10 cellular contexts compared by ENCODE assay signal in the genomic region with DNA sequence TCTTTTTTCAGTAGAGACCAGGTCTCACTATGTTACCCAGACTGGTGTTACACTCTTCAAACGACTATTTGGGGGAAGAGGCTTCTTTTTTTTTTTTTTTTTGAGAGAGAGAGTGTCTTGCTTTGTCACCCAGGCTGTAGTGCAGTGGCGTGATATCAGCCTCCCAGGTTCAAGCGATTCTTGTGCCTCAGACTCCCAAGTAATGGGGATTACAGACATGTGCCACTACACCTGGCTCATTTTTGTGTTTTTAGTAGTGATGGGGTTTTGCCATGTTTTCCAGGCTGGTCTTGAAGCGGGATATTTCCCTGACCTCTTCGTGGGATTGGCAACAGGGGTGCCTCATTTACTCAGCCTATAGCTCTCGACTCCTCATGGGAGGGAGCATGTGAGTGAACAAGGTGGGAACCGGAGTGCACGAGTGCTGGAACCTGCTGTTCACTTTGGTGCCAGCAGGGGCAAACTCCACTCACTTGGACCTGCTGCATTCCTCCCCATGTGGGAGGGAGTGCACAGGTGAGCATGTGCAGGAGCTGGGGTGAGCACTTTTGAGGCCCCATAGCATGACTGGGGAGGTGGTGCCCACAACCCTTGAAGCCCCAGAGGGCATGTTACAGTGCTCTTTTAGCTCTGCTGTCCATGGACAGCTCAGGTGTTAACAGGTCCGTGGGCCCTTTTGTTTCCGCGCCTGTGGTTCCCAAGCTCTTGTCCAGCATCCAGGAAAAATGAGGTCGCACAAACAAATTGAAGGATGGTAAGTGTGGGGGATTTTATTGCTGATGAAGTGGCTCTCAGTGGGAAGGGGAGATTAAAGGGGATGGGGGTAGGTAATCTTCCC.
DNase-seq lines count a peak whose midpoint lies in the region; ATAC-seq and TF ChIP-seq lines count a peak whose summit lies in the region.
"Had no signal": no experiment of that assay in that cellular context is flagged by ENCODE, and none has a peak within 500 bp of the region (broad histone marks: within the 10 kb centered on the region; RNA-seq: fewer than 3 reads in every experiment).

No MANE protein-coding gene starts in this region.

- H3K27me3 ChIP-seq in BJ (ENCODE audit: control insufficient read depth, insufficient read depth, low read length) (no peaks in the 10 kb centered on the region), ascending aorta (no peaks in the 10 kb centered on the region), right lobe of liver (no peaks in the 10 kb centered on the region), esophagus muscularis mucosa (no peaks in the 10 kb centered on the region)

- WGBS in right lobe of liver (ENCODE audit: insufficient coverage, low coverage, low lambda C conversion rate, missing lambda C conversion rate) = 93% methylated on average over 3 of the region's 12 CpGs
- 89% methylated on average over 10 of the region's 12 CpGs for WGBS in esophagus muscularis mucosa

- DNase-seq in BJ (ENCODE audit: low read depth) (no peak), HEK293T (ENCODE audit: extremely low spot score) (no peak), ascending aorta (ENCODE audit: low spot score in 2 of 2) (no peak), right lobe of liver (no peak), esophagus muscularis mucosa (ENCODE audit: extremely low spot score) (no peak), NOMO-1 (lab: John Stamatoyannopoulos, UW; ENCODE audit: unreplicated experiment in 2 of 2) (no peak), occipital lobe (lab: John Stamatoyannopoulos, UW) (no peak)
- DNase-seq: amniotic stem cell had no signal

- intact Hi-C loops in ascending aorta (cut with DNase I) = no loop called here
- intact Hi-C loops in right lobe of liver (cut with DNase I) = no loop called here
- intact Hi-C loops in esophagus muscularis mucosa (cut with DNase I) = no loop called here

- no peaks in the 10 kb centered on the region for H3K4me1 ChIP-seq in ascending aorta
- H3K4me1 ChIP-seq in right lobe of liver = no peaks in the 10 kb centered on the region
- H3K4me1 ChIP-seq in esophagus muscularis mucosa = peaks cover 0 to 7% (median 0%) of the 10 kb centered on the region in 4 donors

- TF ChIP-seq CTCF in BJ (IDR thresholded peaks at IDR 0.05; ENCODE audit: insufficient read depth, low read depth, low read length) = peak; percentile 42
- TF ChIP-seq CTCF in ascending aorta (IDR thresholded peaks at IDR 0.05) = peak in 2 of 3 experiments; percentile 9 to 28
- peak; percentile 28 to 45 (median 40) for TF ChIP-seq CTCF in right lobe of liver (IDR thresholded peaks at IDR 0.05)
- peak in 1 of 3 experiments; percentile 31 for TF ChIP-seq CTCF in esophagus muscularis mucosa (IDR thresholded peaks at IDR 0.05)

- CTCF ChIA-PET in BJ (lab: Yijun Ruan, JAX) = interaction anchor here (0.7 to 1.3 kb wide), 3 partner anchors 17 to 79 kb away, joined by 3 to 5 read pairs (median 3); partner anchors contain the start of gene HECTD1
- CTCF ChIA-PET in HEK293T (lab: Yijun Ruan, JAX) = no interaction called here

- H3K9me3 ChIP-seq in ascending aorta (no peaks in the 10 kb centered on the region), right lobe of liver (no peaks in the 10 kb centered on the region), esophagus muscularis mucosa (no peaks in the 10 kb centered on the region)

- POLR2A ChIA-PET in BJ (lab: Charles Lee) (no interaction called here), HEK293T (lab: Yijun Ruan, JAX) (no interaction called here)

- H3K27ac ChIP-seq in ascending aorta = no peak overlapping the region
- no peak overlapping the region for H3K27ac ChIP-seq in right lobe of liver
- no peak overlapping the region for H3K27ac ChIP-seq in esophagus muscularis mucosa (replicated peaks in 1 of 4)

- ATAC-seq in right lobe of liver = peak; percentile 68 to 91 (median 82)
- ATAC-seq in GM19395 (IDR thresholded peaks at IDR 0.05; ENCODE audit: unreplicated experiment) = no peak

- TF ChIP-seq POLR2A in right lobe of liver (IDR thresholded peaks at IDR 0.05) = no peak
- no peak for TF ChIP-seq POLR2A in esophagus muscularis mucosa (IDR thresholded peaks at IDR 0.05; ENCODE audit: low read depth)

- no peak for TF ChIP-seq EP300 in esophagus muscularis mucosa (IDR thresholded peaks at IDR 0.05)

- H3K4me3 ChIP-seq in BJ (ENCODE audit: low read depth, low read length) = no peak overlapping the region
- no peak overlapping the region for H3K4me3 ChIP-seq in ascending aorta
- no peak overlapping the region for H3K4me3 ChIP-seq in right lobe of liver
- no peak overlapping the region for H3K4me3 ChIP-seq in esophagus muscularis mucosa
- H3K4me3 ChIP-seq: lung had no signal

- H3K36me3 ChIP-seq in BJ (ENCODE audit: control insufficient read depth, insufficient read depth, low read length) = no peaks in the 10 kb centered on the region
- no peaks in the 10 kb centered on the region for H3K36me3 ChIP-seq in ascending aorta
- H3K36me3 ChIP-seq in right lobe of liver = no peaks in the 10 kb centered on the region
- no peaks in the 10 kb centered on the region for H3K36me3 ChIP-seq in esophagus muscularis mucosa

TF ChIP-seq in HEK293T, 16 proteins besides CTCF, POLR2A, EP300 and RAD21:
- 0 out of 2 replicates have a peak, but pooled peaks have one; percentile 22 for TF ChIP-seq L3MBTL2 (conservative IDR thresholded peaks at IDR 0.05)
- no peak for TF ChIP-seq PKNOX1 (IDR thresholded peaks at IDR 0.05)
TF ChIP-seq in HEK293T: peak in this region for 1.
